ENCODE assay signal across 18 cellular contexts in the genomic region with DNA sequence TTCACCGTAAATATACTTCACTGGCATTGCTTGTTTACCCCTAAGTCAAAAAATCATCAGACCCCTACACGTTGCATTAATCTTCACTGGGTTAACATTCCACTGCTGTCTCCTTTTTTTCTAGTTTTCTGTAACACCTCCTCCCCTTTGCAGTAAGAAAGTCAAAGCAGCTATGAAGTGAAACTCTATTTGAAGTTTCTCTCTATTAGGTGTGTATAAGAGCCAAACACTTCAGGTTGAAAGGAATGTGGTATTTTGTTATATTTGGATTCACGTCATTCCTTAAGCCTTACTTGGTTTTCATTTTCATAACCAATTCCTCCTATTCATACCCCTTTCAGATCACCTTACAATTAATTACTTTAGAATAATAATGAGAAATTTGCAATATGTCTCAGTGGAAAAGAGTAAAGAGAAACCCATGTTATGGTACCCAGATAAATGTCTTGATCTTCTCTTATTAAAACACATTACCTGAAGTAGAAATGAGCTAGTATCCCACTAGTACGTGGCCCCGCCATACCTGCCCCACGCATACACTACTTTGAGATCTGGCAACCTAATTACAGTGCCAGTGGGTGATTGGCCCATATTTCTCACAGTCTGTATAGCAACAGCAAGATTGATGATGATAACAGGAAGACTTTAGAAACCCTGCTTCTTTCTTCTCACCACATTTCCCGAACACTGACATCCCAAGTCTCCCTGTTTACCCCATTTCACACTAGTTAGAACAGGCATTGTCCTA.
"Had no signal": no experiment of that assay in that cellular context is flagged by ENCODE, and none has a peak within 500 bp of the region (broad histone marks: within the 10 kb centered on the region; RNA-seq: fewer than 3 reads in every experiment).

No MANE protein-coding gene starts in this region.

- H3K27me3 Mint-ChIP-seq: activated T-helper 17 cell treated with anti-CD3 and anti-CD28 coated beads, Interleukin-2, amount 50 U/mL, for 72 hours; dendritic cell treated with granulocyte-macrophage colony-stimulating factor and Interleukin-4, amounts not matched to agents 40 ng/mL and 50 ng/mL, for 4 days; progenitor cell of endocrine pancreas had no signal

- H3K27ac Mint-ChIP-seq: activated naive CD4-positive, alpha-beta T cell treated with anti-CD3 and anti-CD28 coated beads for 36 hours; activated T-helper 17 cell treated with anti-CD3 and anti-CD28 coated beads, Interleukin-2, amount 50 U/mL, for 72 hours; dendritic cell treated with granulocyte-macrophage colony-stimulating factor and Interleukin-4, amounts not matched to agents 40 ng/mL and 50 ng/mL, for 4 days had no signal

- H3K36me3 ChIP-seq: cardiac muscle cell, right atrium auricular region had no signal

- H3K9me3 ChIP-seq: right atrium auricular region had no signal

- ATAC-seq: activated T-helper 17 cell treated with anti-CD3 and anti-CD28 coated beads, Interleukin-2, amount 50 U/mL, for 72 hours; left colon had no signal

- DNase-seq: activated CD4-positive, alpha-beta T cell treated with anti-CD3 and anti-CD28 coated beads, Interleukin-2, amount 50 U/mL, for 48 hours; activated naive CD4-positive, alpha-beta T cell treated with anti-CD3 and anti-CD28 coated beads for 36 hours; effector memory CD4-positive, alpha-beta T cell; left colon; midbrain; stimulated activated CD4-positive, alpha-beta T cell treated with anti-CD3 and anti-CD28 coated beads, Interleukin-12 subunit alpha, Interleukin-12 subunit beta, amount 100 ng/mL, for 4 hours; stimulated activated CD4-positive, alpha-beta T cell treated with anti-CD3 and anti-CD28 coated beads, Interleukin-2, amount 100 ng/mL, for 24 hours; stimulated activated naive CD4-positive, alpha-beta T cell treated with Interleukin-2 at 50 U/mL for 16 hours; T-helper 2 cell; trophoblast cell had no signal

- H3K4me3 Mint-ChIP-seq: activated naive CD4-positive, alpha-beta T cell treated with anti-CD3 and anti-CD28 coated beads for 36 hours; activated T-helper 17 cell treated with anti-CD3 and anti-CD28 coated beads, Interleukin-2, amount 50 U/mL, for 72 hours; dendritic cell treated with granulocyte-macrophage colony-stimulating factor and Interleukin-4, amounts not matched to agents 40 ng/mL and 50 ng/mL, for 4 days; nephron had no signal

- H3K9me3 Mint-ChIP-seq: activated naive CD4-positive, alpha-beta T cell treated with anti-CD3 and anti-CD28 coated beads for 36 hours; activated T-helper 17 cell treated with anti-CD3 and anti-CD28 coated beads, Interleukin-2, amount 50 U/mL, for 72 hours; dendritic cell treated with granulocyte-macrophage colony-stimulating factor and Interleukin-4, amounts not matched to agents 40 ng/mL and 50 ng/mL, for 4 days; nephron had no signal

- FAIRE-seq: TTC549 had no signal

- H3K27ac ChIP-seq: cardiac muscle cell, right atrium auricular region had no signal

- H3K4me3 ChIP-seq: cardiac muscle cell, lung, right atrium auricular region had no signal

- H3K27me3 ChIP-seq: cardiac muscle cell, right atrium auricular region had no signal
